ENCODE assay signal across 7 cellular contexts in genomic region chrX:140071037-140071436, GRCh38.
"Had no signal": no experiment of that assay in that cellular context is flagged by ENCODE, and none has a peak within 500 bp of the region (broad histone marks: within the 10 kb centered on the region; RNA-seq: fewer than 3 reads in every experiment).

No MANE protein-coding gene starts in this region.

- H3K27ac ChIP-seq: HL-60 had no signal

- H3K9me3 Mint-ChIP-seq: IgD-negative memory B cell had no signal

- H3K27ac Mint-ChIP-seq: IgD-negative memory B cell had no signal

- H3K4me3 ChIP-seq: K562 had no signal

- ATAC-seq: HepG2, K562 had no signal

- DNase-seq: IMR-90, KBM-7, KG1 had no signal

- H3K4me3 Mint-ChIP-seq: IgD-negative memory B cell had no signal

- H3K4me1 Mint-ChIP-seq: IgD-negative memory B cell had no signal

- H3K27me3 Mint-ChIP-seq: IgD-negative memory B cell had no signal
